Comparison of ENCODE assay signal across 8 cellular contexts in genomic region chrX:39149761-39150160, GRCh38.
A peak's percentile ranks its signal among the peaks of the same experiment; 100 is the strongest.
DNase-seq lines count a peak whose midpoint lies in the region; ATAC-seq and TF ChIP-seq lines count a peak whose summit lies in the region.

No MANE protein-coding gene starts in this region.

- CTCF ChIA-PET in BJ (lab: Yijun Ruan, JAX), result interaction anchor here (0.6 to 2.9 kb wide), 12 partner anchors 9 to 414 kb away, joined by 3 to 15 read pairs (median 4); no protein-coding TSS in a partner anchor
- CTCF ChIA-PET in PC-3 (lab: Charles Lee), result no interaction called here

- no peaks in the 10 kb centered on the region for H3K79me2 ChIP-seq in PC-3 (ENCODE audit: low read length)

- BruUV-seq in PC-3 (replicated peaks; lab: Mats Ljungman, UMichigan), result no TSS peak

- H3K9me3 ChIP-seq in PC-3 (ENCODE audit: low read length), result no peaks in the 10 kb centered on the region

- no peaks in the 10 kb centered on the region for H3F3A ChIP-seq in PC-3 (ENCODE audit: low read length, unreplicated experiment)

- ATAC-seq in PC-3 (no peak), left cardiac atrium (peak; percentile 67 to 74), GM19463 (IDR thresholded peaks at IDR 0.05; ENCODE audit: unreplicated experiment) (no peak)

- no peaks in the 10 kb centered on the region for H4K20me1 ChIP-seq in PC-3 (ENCODE audit: low read length)

- H3K4me3 ChIP-seq in BJ (ENCODE audit: low read depth, low read length), result no peak overlapping the region
- no peak overlapping the region for H3K4me3 ChIP-seq in HFF-Myc (replicated peaks; ENCODE audit: low read depth, low read length)
- no peak overlapping the region for H3K4me3 ChIP-seq in PC-3 (ENCODE audit: low read length)

- H3K4me1 ChIP-seq in PC-3 (ENCODE audit: insufficient read depth, low read length), result peaks cover 14% of the 10 kb centered on the region

- no peaks in the 10 kb centered on the region for H3K9me2 ChIP-seq in PC-3 (replicated peaks; ENCODE audit: low read length)

- no peak overlapping the region for H3K9ac ChIP-seq in PC-3 (ENCODE audit: low read length)

- no peak overlapping the region for H3K27ac ChIP-seq in PC-3 (ENCODE audit: low read length)

- POLR2A ChIA-PET in BJ (lab: Charles Lee), result no interaction called here
- POLR2A ChIA-PET in PC-3 (lab: Charles Lee; ENCODE audit: unreplicated experiment), result no interaction called here

- TF ChIP-seq CTCF in BJ (IDR thresholded peaks at IDR 0.05; ENCODE audit: insufficient read depth, low read depth, low read length) (peak; percentile 77), HFF-Myc (IDR thresholded peaks at IDR 0.05; ENCODE audit: low read depth, low read length, missing control alignments) (peak; percentile 70), PC-3 (conservative IDR thresholded peaks at IDR 0.05; ENCODE audit: low read depth, low read length) (peak; percentile 74)

- H3K27me3 ChIP-seq in BJ (ENCODE audit: control insufficient read depth, insufficient read depth, low read length) (no peaks in the 10 kb centered on the region), PC-3 (ENCODE audit: low read length) (no peaks in the 10 kb centered on the region)

- H2AFZ ChIP-seq in PC-3 (ENCODE audit: low read length), result no peak overlapping the region

- DNase-seq in BJ (ENCODE audit: low read depth) (no peak), HFF-Myc (ENCODE audit: extremely low read depth, low read depth) (no peak), PC-3 (peak; percentile 64), left cardiac atrium (peak; percentile 73), retina (peak; percentile 79), OCI-M2 (lab: John Stamatoyannopoulos, UW; ENCODE audit: unreplicated experiment) (no peak)
- DNase-seq in activated naive CD4-positive, alpha-beta T cell treated with Interleukin-2 at 50 U/mL for 16 hours, result peak; percentile 65

- H3K4me2 ChIP-seq in PC-3 (ENCODE audit: low read length), result no peak overlapping the region

- no peaks in the 10 kb centered on the region for H3K36me3 ChIP-seq in BJ (ENCODE audit: control insufficient read depth, insufficient read depth, low read length)
- no peaks in the 10 kb centered on the region for H3K36me3 ChIP-seq in PC-3 (ENCODE audit: low read depth, low read length)

- intact Hi-C loops in PC-3 (cut with micrococcal nuclease) (loop anchor here (10.0 kb wide), 1 partner anchor 385 kb away; no protein-coding TSS in a partner anchor), left cardiac atrium (cut with DNase I) (loop anchor here in 1 of 2 donors (10.0 kb wide), 1 partner anchor 385 kb away; no protein-coding TSS in a partner anchor)

Comparison
In these comparisons a context has a peak if more than half of its experiments do, and no peak if none do; other contexts are left out.
1. DNase-seq: peak in PC-3 (single experiment), activated naive CD4-positive, alpha-beta T cell treated with Interleukin-2 at 50 U/mL for 16 hours (single experiment), left cardiac atrium (single experiment) and retina (single experiment); none in BJ (single experiment), HFF-Myc (single experiment) and OCI-M2 (single experiment).
2. ATAC-seq: peak in left cardiac atrium (2 of 2); none in PC-3 (single experiment) and GM19463 (single experiment).
3. Peak in every context shown above with its lines, with median percentiles within 50 percentile points of each other: CTCF ChIP-seq.